ENCODE assay signal across 26 cellular contexts in the genomic region with DNA sequence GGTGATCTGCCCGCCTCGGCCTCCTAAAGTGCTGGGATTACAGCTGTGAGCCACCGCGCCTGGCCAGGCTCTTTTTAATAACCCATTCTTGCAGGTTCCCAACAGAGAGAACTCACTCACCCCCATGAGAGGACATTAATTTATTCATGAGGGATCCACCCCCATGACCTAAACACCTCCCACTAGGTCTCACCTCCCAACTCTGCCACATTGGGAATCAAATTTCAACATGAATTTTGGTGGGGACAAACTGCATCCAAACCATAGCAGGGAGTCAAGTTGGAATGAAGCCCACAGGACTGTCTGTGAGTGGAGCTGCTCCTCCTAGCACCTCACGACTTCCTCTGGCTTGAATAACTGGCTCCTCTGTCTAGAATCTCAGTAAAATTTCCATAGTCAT.
DNase-seq lines count a peak whose midpoint lies in the region; ATAC-seq, FAIRE-seq and TF ChIP-seq lines count a peak whose summit lies in the region.
"Had no signal": no experiment of that assay in that cellular context is flagged by ENCODE, and none has a peak within 500 bp of the region (broad histone marks: within the 10 kb centered on the region; RNA-seq: fewer than 3 reads in every experiment).

No MANE protein-coding gene starts in this region.

- no peak overlapping the region for H3K4me2 ChIP-seq in OCI-LY7 (ENCODE audit: low read length)

- H3K9me2 ChIP-seq in OCI-LY7 (ENCODE audit: insufficient read depth, low read length), result no peaks in the 10 kb centered on the region

- no peak for FAIRE-seq in RCC 7860 (lab: Jason Lieb, UNC)
- FAIRE-seq: K562, kidney had no signal

- peak overlapping the region; percentile 39 for H3K27ac Mint-ChIP-seq in endodermal cell
- H3K27ac Mint-ChIP-seq: activated B cell treated with CpG ODN at 0.5 μM for 24 hours; activated CD4-positive, alpha-beta memory T cell treated with anti-CD3 and anti-CD28 coated beads, Interleukin-2, amount 10 ng/mL, durations not matched to agents 7 days and 5 days; activated naive CD8-positive, alpha-beta T cell treated with anti-CD3 and anti-CD28 coated beads, Interleukin-2, amount 50 U/mL, for 24 hours; natural killer cell had no signal

- H3K36me3 Mint-ChIP-seq in endodermal cell (ENCODE audit: low read depth), result peaks cover 38% of the 10 kb centered on the region

- H3K9me3 ChIP-seq in endodermal cell (ENCODE audit: control insufficient read depth, low read length), result no peaks in the 10 kb centered on the region
- no peaks in the 10 kb centered on the region for H3K9me3 ChIP-seq in psoas muscle
- H3K9me3 ChIP-seq in OCI-LY7 (ENCODE audit: low read length), result no peaks in the 10 kb centered on the region
- H3K9me3 ChIP-seq: breast epithelium had no signal

- CTCF ChIA-PET in OCI-LY7 (lab: Charles Lee; ENCODE audit: unreplicated experiment), result no interaction called here

- H2AFZ ChIP-seq in OCI-LY7 (ENCODE audit: low read length), result no peak overlapping the region

- H3K27ac ChIP-seq in endodermal cell (ENCODE audit: low read depth, low read length) (no peak overlapping the region), psoas muscle (peak overlapping the region; percentile 77), OCI-LY7 (ENCODE audit: low read depth, low read length, poor library complexity, severe bottlenecking) (no peak overlapping the region)
- H3K27ac ChIP-seq: epithelial cell of prostate, foreskin keratinocyte had no signal

- no peak overlapping the region for H3K4me3 ChIP-seq in endodermal cell (ENCODE audit: low read length)
- no peak overlapping the region for H3K4me3 ChIP-seq in psoas muscle
- H3K4me3 ChIP-seq in OCI-LY7 (ENCODE audit: low read depth, low read length, poor library complexity, severe bottlenecking), result no peak overlapping the region
- H3K4me3 ChIP-seq: breast epithelium, K562 had no signal

- TF ChIP-seq CTCF in endodermal cell (conservative IDR thresholded peaks at IDR 0.05), result no peak
- no peak for TF ChIP-seq CTCF in psoas muscle (IDR thresholded peaks at IDR 0.05)
- TF ChIP-seq CTCF in OCI-LY7 (conservative IDR thresholded peaks at IDR 0.05; ENCODE audit: low read length), result no peak

- no peaks in the 10 kb centered on the region for H3K27me3 ChIP-seq in endodermal cell (ENCODE audit: control insufficient read depth, insufficient read depth, low read length, poor library complexity, severe bottlenecking)
- no peaks in the 10 kb centered on the region for H3K27me3 ChIP-seq in psoas muscle (ENCODE audit: insufficient read depth in 3 of 3, low read length in 2 of 3)
- H3K27me3 ChIP-seq: breast epithelium, foreskin keratinocyte had no signal

- no peaks in the 10 kb centered on the region for H3K79me2 ChIP-seq in OCI-LY7 (ENCODE audit: insufficient read depth, low read depth, low read length)

- H4K20me1 ChIP-seq in OCI-LY7 (ENCODE audit: insufficient read depth, low read length), result no peaks in the 10 kb centered on the region

- intact Hi-C loops in psoas muscle (cut with DNase I) (no loop called here), OCI-LY7 (cut with micrococcal nuclease; ENCODE audit: unreplicated experiment) (no loop called here)

- no peak overlapping the region for H3K4me3 Mint-ChIP-seq in endodermal cell
- H3K4me3 Mint-ChIP-seq: activated B cell treated with CpG ODN at 0.5 μM for 24 hours; activated CD4-positive, alpha-beta memory T cell treated with anti-CD3 and anti-CD28 coated beads, Interleukin-2, amount 10 ng/mL, durations not matched to agents 7 days and 5 days; activated naive CD8-positive, alpha-beta T cell treated with anti-CD3 and anti-CD28 coated beads, Interleukin-2, amount 50 U/mL, for 24 hours; natural killer cell had no signal

- in situ Hi-C loops in G401 (cut with HindIII; ENCODE audit: low sequenced_read_pairs), result no loop called here

- H3K9me3 Mint-ChIP-seq in endodermal cell, result no peaks in the 10 kb centered on the region
- H3K9me3 Mint-ChIP-seq: activated B cell treated with CpG ODN at 0.5 μM for 24 hours; activated CD4-positive, alpha-beta memory T cell treated with anti-CD3 and anti-CD28 coated beads, Interleukin-2, amount 10 ng/mL, durations not matched to agents 7 days and 5 days; activated naive CD8-positive, alpha-beta T cell treated with anti-CD3 and anti-CD28 coated beads, Interleukin-2, amount 50 U/mL, for 24 hours; natural killer cell had no signal

- no peak overlapping the region for H3K9ac ChIP-seq in endodermal cell (ENCODE audit: extremely low read depth, low read length, poor library complexity, severe bottlenecking)

- H3K36me3 ChIP-seq in endodermal cell (ENCODE audit: control insufficient read depth, insufficient read depth, low read length), result peaks cover 10% of the 10 kb centered on the region
- H3K36me3 ChIP-seq in psoas muscle (ENCODE audit: insufficient read depth in 1 of 2, low read depth in 1 of 2), result peaks cover 0 to 5% of the 10 kb centered on the region in 2 donors
- H3K36me3 ChIP-seq in OCI-LY7 (ENCODE audit: insufficient read depth, low read length), result peaks cover 18% of the 10 kb centered on the region
- H3K36me3 ChIP-seq: breast epithelium had no signal

- POLR2A ChIA-PET in OCI-LY7 (lab: Charles Lee), result interaction anchor here (1.2 kb wide), 1 partner anchor 18 kb away, joined by 4 read pairs; no protein-coding TSS in a partner anchor

- no peak for ATAC-seq in psoas muscle
- ATAC-seq: activated naive CD8-positive, alpha-beta T cell treated with anti-CD3 and anti-CD28 coated beads, Interleukin-2, amount 50 U/mL, for 24 hours; foreskin keratinocyte; K562; natural killer cell had no signal

- peaks cover 13% of the 10 kb centered on the region for H3K4me1 Mint-ChIP-seq in endodermal cell
- H3K4me1 Mint-ChIP-seq: activated B cell treated with CpG ODN at 0.5 μM for 24 hours; activated CD4-positive, alpha-beta memory T cell treated with anti-CD3 and anti-CD28 coated beads, Interleukin-2, amount 10 ng/mL, durations not matched to agents 7 days and 5 days; activated naive CD8-positive, alpha-beta T cell treated with anti-CD3 and anti-CD28 coated beads, Interleukin-2, amount 50 U/mL, for 24 hours had no signal

- WGBS in endodermal cell (ENCODE audit: insufficient coverage in 1 of 2, insufficient read length in 1 of 2), 2 experiments, result 95 to 100% methylated on average over 3 to 5 of the region's 5 CpGs
- WGBS in psoas muscle, 3 donors, result 82 to 84% (median 83%) methylated on average over 5 of the region's 5 CpGs

- no peaks in the 10 kb centered on the region for H3K27me3 Mint-ChIP-seq in endodermal cell (ENCODE audit: insufficient read depth)
- H3K27me3 Mint-ChIP-seq: activated B cell treated with CpG ODN at 0.5 μM for 24 hours; activated CD4-positive, alpha-beta memory T cell treated with anti-CD3 and anti-CD28 coated beads, Interleukin-2, amount 10 ng/mL, durations not matched to agents 7 days and 5 days; activated naive CD8-positive, alpha-beta T cell treated with anti-CD3 and anti-CD28 coated beads, Interleukin-2, amount 50 U/mL, for 24 hours had no signal

- BruUV-seq in OCI-LY7 (replicated peaks; lab: Mats Ljungman, UMichigan), result no TSS peak

- DNase-seq in G401 (ENCODE audit: low spot score), result peak; percentile 32
- peak; percentile 61 for DNase-seq in M059J (ENCODE audit: low read depth)
- DNase-seq in endodermal cell, result no peak
- no peak for DNase-seq in psoas muscle
- no peak for DNase-seq in NCI-H510A (lab: John Stamatoyannopoulos, UW)
- DNase-seq in OCI-LY7 (ENCODE audit: low spot score), result no peak
- DNase-seq in RCC 7860 (ENCODE audit: low spot score), result no peak
- DNase-seq in AG08395 (ENCODE audit: low spot score), result no peak
- DNase-seq: activated B cell treated with CpG ODN at 0.5 μM for 24 hours; activated CD4-positive, alpha-beta memory T cell treated with anti-CD3 and anti-CD28 coated beads, Interleukin-2, amount 10 ng/mL, durations not matched to agents 7 days and 5 days; activated gamma-delta T cell; activated naive CD8-positive, alpha-beta T cell treated with anti-CD3 and anti-CD28 coated beads, Interleukin-2, amount 50 U/mL, for 24 hours; foreskin keratinocyte; GDM1; HCEC 1CT; kidney; mesendoderm; natural killer cell; NCI-H146; NCI-H2171; NCI-H526; RPMI8226; T-helper 9 cell had no signal

- H3K4me1 ChIP-seq in endodermal cell (ENCODE audit: control insufficient read depth, insufficient read depth, low read length) (no peaks in the 10 kb centered on the region), psoas muscle (peaks cover 19% of the 10 kb centered on the region), OCI-LY7 (ENCODE audit: insufficient read depth, low read length, poor library complexity, severe bottlenecking) (no peaks in the 10 kb centered on the region)
- H3K4me1 ChIP-seq: breast epithelium, foreskin keratinocyte had no signal

Comparison
In these comparisons a context has a peak if more than half of its experiments do, and no peak if none do; other contexts are left out.
1. DNase-seq: peak in G401 (single experiment) and M059J (single experiment); none in endodermal cell (single experiment), psoas muscle (0 of 2), NCI-H510A (single experiment), OCI-LY7 (single experiment), RCC 7860 (single experiment) and AG08395 (single experiment).